In the genomic region with DNA sequence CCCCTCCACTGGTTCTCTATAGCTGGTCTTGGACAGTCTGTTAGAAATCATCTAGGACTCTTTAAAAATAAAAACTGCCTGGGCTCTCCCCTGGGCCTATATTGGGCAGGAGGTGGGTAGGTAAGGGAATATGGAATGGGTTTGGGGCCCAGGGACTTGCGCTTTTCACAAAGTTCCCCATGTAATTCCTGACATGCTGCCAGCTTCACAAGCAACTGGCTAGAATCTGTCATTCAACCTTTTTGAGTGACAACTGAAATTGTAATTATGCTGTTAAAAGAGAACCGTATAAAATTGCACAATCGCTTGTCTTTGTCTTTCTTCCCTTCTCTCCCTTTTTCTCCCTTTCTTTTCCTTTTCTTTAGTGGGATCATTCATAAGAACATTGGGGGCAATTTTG, we compare ENCODE assay signal across 1 cellular context.
TF ChIP-seq lines count a peak whose summit lies in the region.

No MANE protein-coding gene starts in this region.

TF ChIP-seq in HEK293T, 16 proteins besides CTCF, POLR2A, EP300 and RAD21 (continued from another document):
- TF ChIP-seq, protein P1, sequence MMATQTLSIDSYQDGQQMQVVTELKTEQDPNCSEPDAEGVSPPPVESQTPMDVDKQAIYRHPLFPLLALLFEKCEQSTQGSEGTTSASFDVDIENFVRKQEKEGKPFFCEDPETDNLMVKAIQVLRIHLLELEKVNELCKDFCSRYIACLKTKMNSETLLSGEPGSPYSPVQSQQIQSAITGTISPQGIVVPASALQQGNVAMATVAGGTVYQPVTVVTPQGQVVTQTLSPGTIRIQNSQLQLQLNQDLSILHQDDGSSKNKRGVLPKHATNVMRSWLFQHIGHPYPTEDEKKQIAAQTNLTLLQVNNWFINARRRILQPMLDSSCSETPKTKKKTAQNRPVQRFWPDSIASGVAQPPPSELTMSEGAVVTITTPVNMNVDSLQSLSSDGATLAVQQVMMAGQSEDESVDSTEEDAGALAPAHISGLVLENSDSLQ (IDR thresholded peaks at IDR 0.05) = peak; percentile 14; the same call in 1 of the 2 replicates
- TF ChIP-seq ZNF384 (IDR thresholded peaks at IDR 0.05) (no peak), NFRKB (IDR thresholded peaks at IDR 0.05) (no peak), ARNT (IDR thresholded peaks at IDR 0.05) (no peak)
